Comparison of ENCODE assay signal across 8 cellular contexts in the genomic region with DNA sequence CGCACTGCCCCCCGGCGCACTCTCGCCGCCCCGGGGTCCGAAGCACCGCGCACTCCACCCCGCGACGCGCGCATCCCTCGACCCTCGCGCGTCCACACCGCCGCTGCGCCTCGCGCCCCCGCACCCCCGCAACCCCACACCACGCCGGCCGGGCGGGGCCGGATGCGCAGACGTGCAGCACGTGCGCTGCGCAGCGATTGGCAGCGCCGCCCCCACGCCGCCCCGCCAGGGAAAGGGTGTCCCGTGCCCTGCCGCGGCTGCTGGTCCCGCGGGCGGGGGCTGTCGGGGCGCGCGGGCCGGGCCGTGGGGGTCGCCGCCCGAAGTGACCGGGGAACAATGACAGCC. TPM values are rescaled to one million over a fixed set of nuclear protein-coding genes. Genes with fewer than 3 reads are reported as not detected.
DNase-seq lines count a peak whose midpoint lies in the region; ATAC-seq, FAIRE-seq and TF ChIP-seq lines count a peak whose summit lies in the region.

No MANE protein-coding gene starts in this region.

- no peak for FAIRE-seq in keratinocyte (lab: Jason Lieb, UNC)

- peak overlapping the region; percentile 87 for H3K4me3 ChIP-seq in adipocyte (ENCODE audit: low read length)
- H3K4me3 ChIP-seq in keratinocyte (ENCODE audit: control insufficient read depth in 2 of 3, extremely low read depth in 1 of 3, insufficient read depth in 2 of 3, low read depth in 1 of 3, low read length in 3 of 3) = peak overlapping the region; percentile 37 to 71 (median 69)

- H3K9ac ChIP-seq in adipocyte (ENCODE audit: low read length) (peak overlapping the region; percentile 64), keratinocyte (ENCODE audit: control insufficient read depth, extremely low read depth, insufficient read depth, low read length) (peak overlapping the region; percentile 61)

- H3K9me3 ChIP-seq in adipocyte (ENCODE audit: control insufficient read depth, low read length) = no peaks in the 10 kb centered on the region
- H3K9me3 ChIP-seq in keratinocyte (ENCODE audit: control insufficient read depth, low read depth, low read length) = no peaks in the 10 kb centered on the region

- peak overlapping the region; percentile 89 for H3K4me2 ChIP-seq in keratinocyte (ENCODE audit: control insufficient read depth, extremely low read depth, insufficient read depth, low read depth, low read length)

- H2AFZ ChIP-seq in keratinocyte (ENCODE audit: control insufficient read depth, low read length) = peak overlapping the region; percentile 86

- dilution Hi-C loops in keratinocyte (cut with MboI; ENCODE audit: extremely low pct_ligation_motif_present, low sequenced_read_pairs) = no loop called here

- no peaks in the 10 kb centered on the region for H3K9me1 ChIP-seq in keratinocyte (ENCODE audit: control insufficient read depth, extremely low read depth, insufficient read depth, low read length)

- H4K20me1 ChIP-seq in keratinocyte (ENCODE audit: control insufficient read depth, extremely low read depth, insufficient read depth, low read length) = no peaks in the 10 kb centered on the region

- H3K36me3 ChIP-seq in adipocyte (ENCODE audit: control insufficient read depth, insufficient read depth, low read length, severe bottlenecking) (no peaks in the 10 kb centered on the region), keratinocyte (ENCODE audit: control insufficient read depth in 2 of 2, extremely low read depth in 1 of 2, insufficient read depth in 2 of 2, low read length in 2 of 2) (no peaks in the 10 kb centered on the region)

- TF ChIP-seq CTCF in GM20000 (IDR thresholded peaks at IDR 0.05; ENCODE audit: extremely low read depth, missing control alignments) = no peak
- TF ChIP-seq CTCF in keratinocyte (optimal IDR thresholded peaks at IDR 0.05 in 1 of 3, IDR thresholded peaks at IDR 0.05 in 1 of 3, conservative IDR thresholded peaks at IDR 0.05 in 1 of 3; ENCODE audit: extremely low read depth in 1 of 3, insufficient read depth in 2 of 3, low read length in 3 of 3) = no peak

- DNase-seq in GM20000 (ENCODE audit: low spot score) (peak; percentile 69), adipocyte (ENCODE audit: low read depth) (peak; percentile 58), keratinocyte (ENCODE audit: low read depth, low spot score) (no peak), mesenteric fat pad (ENCODE audit: low spot score) (no peak), glomerular visceral epithelial cell (ENCODE audit: extremely low spot score) (no peak)
- peak; percentile 78 to 86 for DNase-seq in stimulated activated CD4-positive, alpha-beta T cell treated with anti-CD3 and anti-CD28 coated beads, Interleukin-2, amount 100 ng/mL, for 24 hours

- peaks cover 6% of the 10 kb centered on the region for H3K27me3 ChIP-seq in adipocyte (replicated peaks; ENCODE audit: control insufficient read depth, insufficient read depth, low read length)
- peaks cover 5% of the 10 kb centered on the region for H3K27me3 ChIP-seq in keratinocyte (ENCODE audit: control insufficient read depth, extremely low read depth, insufficient read depth, low read length)

- H3K4me1 ChIP-seq in adipocyte (ENCODE audit: control insufficient read depth, insufficient read depth, low read length) = peaks cover 6% of the 10 kb centered on the region
- peaks cover 14% of the 10 kb centered on the region for H3K4me1 ChIP-seq in keratinocyte (ENCODE audit: control insufficient read depth, extremely low read depth, insufficient read depth, low read length)

- H3K27ac ChIP-seq in keratinocyte (ENCODE audit: control insufficient read depth, insufficient read depth, low read length) = no peak overlapping the region

- no peaks in the 10 kb centered on the region for H3K79me2 ChIP-seq in keratinocyte (ENCODE audit: control insufficient read depth, insufficient read depth, low read length)

- ATAC-seq in SK-N-SH treated with all-trans-retinoic acid at 6 μM for 48 hours (peak; percentile 3; the same call in 2 of the 3 replicates), GM19324 (IDR thresholded peaks at IDR 0.05; ENCODE audit: low FRiP score, unreplicated experiment) (no peak)

TF ChIP-seq in SK-N-SH treated with all-trans-retinoic acid at 6 μM for 48 hours, 23 proteins besides CTCF, POLR2A, EP300 and RAD21:
- TF ChIP-seq ZFP3 (CRISPR knock-in tag; IDR thresholded peaks at IDR 0.05) = no peak
- no peak for TF ChIP-seq ZNF565 (CRISPR knock-in tag; conservative IDR thresholded peaks at IDR 0.05; ENCODE audit: low read depth)
- no peak for TF ChIP-seq ZNF70 (CRISPR knock-in tag; IDR thresholded peaks at IDR 0.05)
- no peak for TF ChIP-seq ZNF8 (CRISPR knock-in tag; IDR thresholded peaks at IDR 0.05)
- TF ChIP-seq GLIS3 (CRISPR knock-in tag; IDR thresholded peaks at IDR 0.05) = no peak
- TF ChIP-seq, protein P1, sequence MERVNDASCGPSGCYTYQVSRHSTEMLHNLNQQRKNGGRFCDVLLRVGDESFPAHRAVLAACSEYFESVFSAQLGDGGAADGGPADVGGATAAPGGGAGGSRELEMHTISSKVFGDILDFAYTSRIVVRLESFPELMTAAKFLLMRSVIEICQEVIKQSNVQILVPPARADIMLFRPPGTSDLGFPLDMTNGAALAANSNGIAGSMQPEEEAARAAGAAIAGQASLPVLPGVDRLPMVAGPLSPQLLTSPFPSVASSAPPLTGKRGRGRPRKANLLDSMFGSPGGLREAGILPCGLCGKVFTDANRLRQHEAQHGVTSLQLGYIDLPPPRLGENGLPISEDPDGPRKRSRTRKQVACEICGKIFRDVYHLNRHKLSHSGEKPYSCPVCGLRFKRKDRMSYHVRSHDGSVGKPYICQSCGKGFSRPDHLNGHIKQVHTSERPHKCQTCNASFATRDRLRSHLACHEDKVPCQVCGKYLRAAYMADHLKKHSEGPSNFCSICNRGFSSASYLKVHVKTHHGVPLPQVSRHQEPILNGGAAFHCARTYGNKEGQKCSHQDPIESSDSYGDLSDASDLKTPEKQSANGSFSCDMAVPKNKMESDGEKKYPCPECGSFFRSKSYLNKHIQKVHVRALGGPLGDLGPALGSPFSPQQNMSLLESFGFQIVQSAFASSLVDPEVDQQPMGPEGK (CRISPR knock-in tag; IDR thresholded peaks at IDR 0.05; ENCODE audit: borderline replicate concordance) = no peak
- TF ChIP-seq PPARA (CRISPR knock-in tag; IDR thresholded peaks at IDR 0.05; ENCODE audit: borderline replicate concordance) = no peak
- TF ChIP-seq ISL1 (CRISPR knock-in tag; IDR thresholded peaks at IDR 0.05) = no peak
- no peak for TF ChIP-seq ESRRG (CRISPR knock-in tag; IDR thresholded peaks at IDR 0.05)
- TF ChIP-seq, protein P2, sequence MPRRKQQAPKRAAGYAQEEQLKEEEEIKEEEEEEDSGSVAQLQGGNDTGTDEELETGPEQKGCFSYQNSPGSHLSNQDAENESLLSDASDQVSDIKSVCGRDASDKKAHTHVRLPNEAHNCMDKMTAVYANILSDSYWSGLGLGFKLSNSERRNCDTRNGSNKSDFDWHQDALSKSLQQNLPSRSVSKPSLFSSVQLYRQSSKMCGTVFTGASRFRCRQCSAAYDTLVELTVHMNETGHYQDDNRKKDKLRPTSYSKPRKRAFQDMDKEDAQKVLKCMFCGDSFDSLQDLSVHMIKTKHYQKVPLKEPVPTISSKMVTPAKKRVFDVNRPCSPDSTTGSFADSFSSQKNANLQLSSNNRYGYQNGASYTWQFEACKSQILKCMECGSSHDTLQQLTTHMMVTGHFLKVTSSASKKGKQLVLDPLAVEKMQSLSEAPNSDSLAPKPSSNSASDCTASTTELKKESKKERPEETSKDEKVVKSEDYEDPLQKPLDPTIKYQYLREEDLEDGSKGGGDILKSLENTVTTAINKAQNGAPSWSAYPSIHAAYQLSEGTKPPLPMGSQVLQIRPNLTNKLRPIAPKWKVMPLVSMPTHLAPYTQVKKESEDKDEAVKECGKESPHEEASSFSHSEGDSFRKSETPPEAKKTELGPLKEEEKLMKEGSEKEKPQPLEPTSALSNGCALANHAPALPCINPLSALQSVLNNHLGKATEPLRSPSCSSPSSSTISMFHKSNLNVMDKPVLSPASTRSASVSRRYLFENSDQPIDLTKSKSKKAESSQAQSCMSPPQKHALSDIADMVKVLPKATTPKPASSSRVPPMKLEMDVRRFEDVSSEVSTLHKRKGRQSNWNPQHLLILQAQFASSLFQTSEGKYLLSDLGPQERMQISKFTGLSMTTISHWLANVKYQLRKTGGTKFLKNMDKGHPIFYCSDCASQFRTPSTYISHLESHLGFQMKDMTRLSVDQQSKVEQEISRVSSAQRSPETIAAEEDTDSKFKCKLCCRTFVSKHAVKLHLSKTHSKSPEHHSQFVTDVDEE (CRISPR knock-in tag; IDR thresholded peaks at IDR 0.05) = no peak
TF ChIP-seq in SK-N-SH treated with all-trans-retinoic acid at 6 μM for 48 hours: peak in this region for 0.

RNA-seq across cellular contexts. Expression of gene KDM7A, which starts 53.7 kb away (rescaled TPM):
- 1.8 to 4.0 TPM (median 3.3 TPM) in 3 replicates for polyA plus RNA-seq in keratinocyte
- polyA plus RNA-seq in keratinocyte (2011; ENCODE audit: low read depth) = 8.5 TPM
- 1.5 and 2.0 TPM in 2 replicates for polyA plus RNA-seq in keratinocyte (2011; cell fraction: cytosol; rRNA removed)
- polyA plus RNA-seq in keratinocyte (2011; cell fraction: nucleus; rRNA removed) = 12.3 and 12.5 TPM in 2 replicates
- 2.3 and 9.4 TPM in 2 replicates for polyA plus RNA-seq in keratinocyte (2012; ENCODE audit: low replicate concordance)
- polyA minus RNA-seq in keratinocyte = 3.3 to 10.8 TPM (median 7.3 TPM) in 3 replicates
- polyA minus RNA-seq in keratinocyte (2011; cell fraction: cytosol; rRNA and poly(A)+ RNA removed) = 1.5 TPM
- 8.0 and 18.9 TPM in 2 replicates for polyA minus RNA-seq in keratinocyte (2011; cell fraction: nucleus; rRNA and poly(A)+ RNA removed)
- 16.4 TPM for total RNA-seq in mesenteric fat pad

Comparison
In these comparisons a context has a peak if more than half of its experiments do, and no peak if none do; other contexts are left out.
1. DNase-seq: peak in GM20000 (single experiment), adipocyte (single experiment) and stimulated activated CD4-positive, alpha-beta T cell treated with anti-CD3 and anti-CD28 coated beads, Interleukin-2, amount 100 ng/mL, for 24 hours (2 of 2); none in keratinocyte (single experiment), mesenteric fat pad (single experiment) and glomerular visceral epithelial cell (single experiment).